17 cellular contexts compared by ENCODE assay signal in genomic region chr9:103287361-103287760, GRCh38.
DNase-seq lines count a peak whose midpoint lies in the region; TF ChIP-seq lines count a peak whose summit lies in the region.
"Had no signal": no experiment of that assay in that cellular context is flagged by ENCODE, and none has a peak within 500 bp of the region (broad histone marks: within the 10 kb centered on the region; RNA-seq: fewer than 3 reads in every experiment).

No MANE protein-coding gene starts in this region.

- no peaks in the 10 kb centered on the region for H3K9me2 ChIP-seq in OCI-LY7 (ENCODE audit: insufficient read depth, low read length)

- no peaks in the 10 kb centered on the region for H3K9me3 ChIP-seq in OCI-LY7 (ENCODE audit: low read length)
- H3K9me3 ChIP-seq: BLaER1 treated with 17β-estradiol and CSF1 and Interleukin-3, amounts not matched to agents 10 nM and 100 nM; Caco-2; HAP-1 had no signal

- CTCF ChIA-PET in OCI-LY7 (lab: Charles Lee; ENCODE audit: unreplicated experiment): no interaction called here

- DNase-seq in NCI-H2171 treated with DMSO at 0.1 percent for 48 hours (lab: John Stamatoyannopoulos, UW) (peak; percentile 4), NCI-H2171 (lab: John Stamatoyannopoulos, UW) (no peak), NCI-H69 (lab: John Stamatoyannopoulos, UW) (peak; percentile 77), islet precursor cell (peak; percentile 69), LoVo (ENCODE audit: low spot score) (no peak), OCI-LY7 (ENCODE audit: low spot score) (no peak), HCEC 1CT (no peak), C1 segment of cervical spinal cord (lab: John Stamatoyannopoulos, UW) (no peak)
- DNase-seq: CD4-positive, alpha-beta memory T cell; DMS153; DND-41 had no signal

- intact Hi-C loops in OCI-LY7 (cut with micrococcal nuclease; ENCODE audit: unreplicated experiment): no loop called here

- no peaks in the 10 kb centered on the region for H3K79me2 ChIP-seq in OCI-LY7 (ENCODE audit: insufficient read depth, low read depth, low read length)

- no peak for TF ChIP-seq CTCF in OCI-LY7 (conservative IDR thresholded peaks at IDR 0.05; ENCODE audit: low read length)

- no peaks in the 10 kb centered on the region for H3K36me3 ChIP-seq in OCI-LY7 (ENCODE audit: insufficient read depth, low read length)
- H3K36me3 ChIP-seq: BLaER1 treated with 17β-estradiol and CSF1 and Interleukin-3, amounts not matched to agents 10 nM and 100 nM; HAP-1 had no signal

- no TSS peak for BruUV-seq in OCI-LY7 (replicated peaks; lab: Mats Ljungman, UMichigan)

- H3K4me1 ChIP-seq in OCI-LY7 (ENCODE audit: insufficient read depth, low read length, poor library complexity, severe bottlenecking): no peaks in the 10 kb centered on the region
- H3K4me1 ChIP-seq: BLaER1 treated with 17β-estradiol and CSF1 and Interleukin-3, amounts not matched to agents 10 nM and 100 nM; Caco-2; HAP-1 had no signal

- POLR2A ChIA-PET in OCI-LY7 (lab: Charles Lee): no interaction called here

- no peak overlapping the region for H3K4me3 ChIP-seq in OCI-LY7 (ENCODE audit: low read depth, low read length, poor library complexity, severe bottlenecking)
- H3K4me3 ChIP-seq: BLaER1 treated with 17β-estradiol and CSF1 and Interleukin-3, amounts not matched to agents 10 nM and 100 nM; GM12878; GM23338; HAP-1 had no signal

- H2AFZ ChIP-seq in OCI-LY7 (ENCODE audit: low read length): no peak overlapping the region
- H2AFZ ChIP-seq: GM23338 had no signal

- no peak overlapping the region for H3K4me2 ChIP-seq in OCI-LY7 (ENCODE audit: low read length)
- H3K4me2 ChIP-seq: BLaER1 treated with 17β-estradiol and CSF1 and Interleukin-3, amounts not matched to agents 10 nM and 100 nM; GM23338 had no signal

- H4K20me1 ChIP-seq in OCI-LY7 (ENCODE audit: insufficient read depth, low read length): no peaks in the 10 kb centered on the region
- H4K20me1 ChIP-seq: BLaER1 treated with 17β-estradiol and CSF1 and Interleukin-3, amounts not matched to agents 10 nM and 100 nM had no signal

- H3K27ac ChIP-seq in OCI-LY7 (ENCODE audit: low read depth, low read length, poor library complexity, severe bottlenecking): no peak overlapping the region
- H3K27ac ChIP-seq: 22Rv1; BLaER1 treated with 17β-estradiol and CSF1 and Interleukin-3, amounts not matched to agents 10 nM and 100 nM had no signal

Comparison
In these comparisons a context has a peak if more than half of its experiments do, and no peak if none do; other contexts are left out.
1. DNase-seq: peak in NCI-H2171 treated with DMSO at 0.1 percent for 48 hours (single experiment), NCI-H69 (single experiment) and islet precursor cell (single experiment); none in NCI-H2171 (single experiment), LoVo (single experiment), OCI-LY7 (single experiment), HCEC 1CT (single experiment) and C1 segment of cervical spinal cord (0 of 14).